Comparison of ENCODE assay signal across 7 cellular contexts in the genomic region with DNA sequence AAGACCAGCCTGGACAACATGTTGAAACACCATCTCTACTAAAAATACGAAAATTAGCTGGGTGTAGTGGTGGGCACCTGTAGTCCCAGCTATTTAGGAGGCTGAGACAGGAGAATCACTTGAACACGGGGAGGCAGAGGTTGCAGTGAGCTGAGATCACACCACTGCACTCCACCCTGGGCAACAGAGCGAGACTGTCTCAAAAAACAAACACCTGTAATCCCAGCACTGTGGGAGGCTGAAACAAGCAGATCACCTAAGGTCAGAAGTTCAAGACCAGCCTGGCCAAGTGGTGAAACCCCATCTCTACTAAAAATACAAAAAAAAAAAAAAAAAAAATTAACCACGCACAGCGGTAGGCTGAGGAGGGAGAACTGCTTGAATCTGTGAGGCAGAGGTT.
DNase-seq lines count a peak whose midpoint lies in the region; ATAC-seq, FAIRE-seq and TF ChIP-seq lines count a peak whose summit lies in the region.
"Not testable (repeated sequence)": the region's sequence is repeated elsewhere in the genome, so short reads cannot be mapped to it uniquely, and the experiment has no call there.

No MANE protein-coding gene starts in this region.

- H3K36me3 ChIP-seq in KMS-11 (ENCODE audit: insufficient read depth); MM.1S (replicated peaks; ENCODE audit: insufficient read depth, low read length): not testable (repeated sequence)
- H3K36me3 ChIP-seq in endodermal cell (ENCODE audit: control insufficient read depth, insufficient read depth, low read length) (peaks cover 47% of the 10 kb centered on the region), HepG2 (replicated peaks in 1 of 2; ENCODE audit: control insufficient read depth in 1 of 2, insufficient read depth in 2 of 2, low read length in 2 of 2) (peaks cover 15 to 34% of the 10 kb centered on the region in 2 experiments), right lobe of liver (peaks cover 0 to 17% (median 9%) of the 10 kb centered on the region in 4 donors)

- not testable (repeated sequence) for BruUV-seq in HepG2 (replicated peaks; lab: Mats Ljungman, UMichigan)

- DNase-seq in MM.1S, result peak; percentile 18
- DNase-seq in endodermal cell; left lobe of liver (ENCODE audit: low spot score); HepG2 (ENCODE audit: low spot score); right lobe of liver: not testable (repeated sequence)
- DNase-seq in mesenteric fat pad (ENCODE audit: low spot score), result peak; percentile 9

- H3K9me2 ChIP-seq in MM.1S (replicated peaks; ENCODE audit: insufficient read depth, low read length), result not testable (repeated sequence)

- 93 to 96% methylated on average over 3 to 5 of the region's 5 CpGs for WGBS in endodermal cell (ENCODE audit: insufficient coverage in 1 of 2, insufficient read length in 1 of 2), 2 experiments
- WGBS in HepG2 (ENCODE audit: low lambda C conversion rate), result 94% methylated on average over 5 of the region's 5 CpGs
- WGBS in right lobe of liver (ENCODE audit: insufficient coverage, low coverage, low lambda C conversion rate, missing lambda C conversion rate), result 38% methylated on average over 5 of the region's 5 CpGs

- H3K4me3 Mint-ChIP-seq in endodermal cell, result not testable (repeated sequence)

- peak overlapping the region; percentile 56 for H3K27ac Mint-ChIP-seq in endodermal cell

- in situ Hi-C loops in HepG2 (cut with HindIII; ENCODE audit: extremely low pct_ligation_motif_present, low pct_unique_long_range_greater_than_20kb), result not testable (repeated sequence)

- not testable (repeated sequence) for FAIRE-seq in HepG2 (lab: Jason Lieb, UNC)

- H3K4me1 ChIP-seq in KMS-11 (ENCODE audit: low read depth, poor library complexity, severe bottlenecking) (peaks cover 30% of the 10 kb centered on the region), HepG2 (ENCODE audit: insufficient read depth, low read length) (peaks cover 31% of the 10 kb centered on the region), right lobe of liver (peaks cover 0 to 18% (median 0%) of the 10 kb centered on the region in 4 donors)
- not testable (repeated sequence) for H3K4me1 ChIP-seq in MM.1S (ENCODE audit: low read length); endodermal cell (ENCODE audit: control insufficient read depth, insufficient read depth, low read length)

- not testable (repeated sequence) for H2AFZ ChIP-seq in KMS-11 (ENCODE audit: low read depth); MM.1S (ENCODE audit: low read length); HepG2 (ENCODE audit: low read length)

- H3K9ac ChIP-seq in KMS-11; MM.1S (ENCODE audit: low read length); endodermal cell (ENCODE audit: extremely low read depth, low read length, poor library complexity, severe bottlenecking); HepG2 (ENCODE audit: insufficient read depth, low read depth, low read length): not testable (repeated sequence)

- peak; percentile 66 for ATAC-seq in left lobe of liver
- not testable (repeated sequence) for ATAC-seq in HepG2
- peak; percentile 20 to 77 (median 44) for ATAC-seq in right lobe of liver

- CTCF ChIA-PET in HepG2 (lab: Yijun Ruan, JAX; ENCODE audit: low intra/inter-chr PET ratio, low total read pairs), result not testable (repeated sequence)

- H3K79me2 ChIP-seq in KMS-11 (ENCODE audit: insufficient read depth, low read depth); MM.1S (ENCODE audit: low read length); HepG2 (ENCODE audit: insufficient read depth, low read length): not testable (repeated sequence)

- not testable (repeated sequence) for H3K4me3 ChIP-seq in KMS-11 (IDR thresholded peaks at IDR 0.05; ENCODE audit: insufficient read depth, low read depth, low read length); MM.1S (ENCODE audit: low read length); endodermal cell (ENCODE audit: low read length); HepG2 (replicated peaks in 1 of 3; ENCODE audit: insufficient read depth in 1 of 3, low read depth in 2 of 3, low read length in 3 of 3); right lobe of liver

- H3K36me3 Mint-ChIP-seq in endodermal cell (ENCODE audit: low read depth), result peaks cover 52% of the 10 kb centered on the region

- TF ChIP-seq CTCF in KMS-11 (conservative IDR thresholded peaks at IDR 0.05; ENCODE audit: low read depth, low read length); MM.1S (IDR thresholded peaks at IDR 0.05; ENCODE audit: low read length); endodermal cell (conservative IDR thresholded peaks at IDR 0.05); HepG2 (CRISPR knock-in tag; IDR thresholded peaks at IDR 0.05); right lobe of liver (IDR thresholded peaks at IDR 0.05): not testable (repeated sequence)

- H3K4me1 Mint-ChIP-seq in endodermal cell, result not testable (repeated sequence)

- TF ChIP-seq EP300 in HepG2 (IDR thresholded peaks at IDR 0.05; ENCODE audit: low read depth in 2 of 2, low read length in 2 of 2); HepG2 (CRISPR knock-in tag; IDR thresholded peaks at IDR 0.05; ENCODE audit: borderline replicate concordance): not testable (repeated sequence)

- not testable (repeated sequence) for TF ChIP-seq POLR2A in HepG2 (IDR thresholded peaks at IDR 0.05; ENCODE audit: insufficient read depth in 1 of 2, low read depth in 2 of 2, low read length in 2 of 2); right lobe of liver (IDR thresholded peaks at IDR 0.05)

- intact Hi-C loops in HepG2 (cut with micrococcal nuclease; ENCODE audit: unreplicated experiment); right lobe of liver (cut with DNase I): not testable (repeated sequence)

- not testable (repeated sequence) for H3K27me3 ChIP-seq in KMS-11 (ENCODE audit: insufficient read depth, low read depth); MM.1S (replicated peaks; ENCODE audit: insufficient read depth, low read length); endodermal cell (ENCODE audit: control insufficient read depth, insufficient read depth, low read length, poor library complexity, severe bottlenecking); HepG2 (ENCODE audit: control insufficient read depth in 1 of 2, insufficient read depth in 2 of 2, low read length in 2 of 2); right lobe of liver

- H3K9me3 ChIP-seq in MM.1S (replicated peaks; ENCODE audit: insufficient read depth, low read length); right lobe of liver: not testable (repeated sequence)
- H3K9me3 ChIP-seq in endodermal cell (ENCODE audit: control insufficient read depth, low read length), result peaks cover 10% of the 10 kb centered on the region
- peaks cover 13% of the 10 kb centered on the region; the same call in 1 of the 2 replicates for H3K9me3 ChIP-seq in HepG2 (ENCODE audit: low read length)

- H3K27me3 Mint-ChIP-seq in endodermal cell (ENCODE audit: insufficient read depth), result not testable (repeated sequence)

- peak overlapping the region; percentile 30 for H3K4me2 ChIP-seq in KMS-11
- not testable (repeated sequence) for H3K4me2 ChIP-seq in MM.1S (ENCODE audit: low read depth, low read length); HepG2 (ENCODE audit: low read depth, low read length)

- TF ChIP-seq RAD21 in HepG2 (CRISPR knock-in tag; IDR thresholded peaks at IDR 0.05), result not testable (repeated sequence)

- POLR2A ChIA-PET in HepG2 (lab: Yijun Ruan, JAX), result not testable (repeated sequence)

- peaks cover 16% of the 10 kb centered on the region for H3K9me3 Mint-ChIP-seq in endodermal cell

- not testable (repeated sequence) for H3F3A ChIP-seq in MM.1S (ENCODE audit: insufficient read depth, low read length)

- not testable (repeated sequence) for H4K20me1 ChIP-seq in KMS-11 (ENCODE audit: insufficient read depth); MM.1S (ENCODE audit: insufficient read depth, low read length); HepG2 (ENCODE audit: insufficient read depth, low read length)

- H3K27ac ChIP-seq in KMS-11, result peak overlapping the region; percentile 21
- H3K27ac ChIP-seq in MM.1S (ENCODE audit: low read length); endodermal cell (ENCODE audit: low read depth, low read length); HepG2 (ENCODE audit: extremely low read length, insufficient read depth, low read length): not testable (repeated sequence)
- peak overlapping the region in 1 of 3 donors; percentile 59 for H3K27ac ChIP-seq in right lobe of liver

TF ChIP-seq in HepG2, 621 proteins besides CTCF, POLR2A, EP300 and RAD21:
- 0 out of 2 replicates have a peak, but pooled peaks have one; percentile 25 for TF ChIP-seq ARID2 (CRISPR knock-in tag; IDR thresholded peaks at IDR 0.05; ENCODE audit: borderline replicate concordance)
